Comparison of ENCODE assay signal across 12 cellular contexts in the genomic region with DNA sequence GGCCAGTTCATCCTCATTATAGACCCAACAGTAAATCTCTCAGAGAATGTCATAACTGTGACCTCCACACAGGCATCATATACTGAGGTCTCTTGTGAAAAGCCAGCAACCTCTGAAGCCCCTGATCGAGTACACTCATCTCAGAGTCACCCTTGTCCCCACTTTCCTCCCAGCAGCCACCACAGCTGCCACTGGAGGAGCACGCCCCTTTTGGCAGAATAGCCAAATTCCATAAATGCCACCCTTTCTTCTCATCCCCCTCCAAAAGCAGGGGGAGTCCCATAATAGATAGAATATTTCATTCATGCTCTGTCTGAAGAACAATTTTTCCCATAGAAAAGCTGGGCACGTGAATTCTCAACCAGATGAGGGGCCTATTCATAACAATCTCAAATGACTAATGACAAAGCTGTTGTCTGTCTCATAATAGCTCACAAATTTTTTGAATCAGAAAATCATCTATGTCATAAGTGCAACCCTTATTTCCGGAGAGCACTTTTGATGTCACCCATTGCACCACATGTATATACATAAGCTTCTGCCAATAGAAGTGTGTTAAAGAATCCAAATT. TPM values are rescaled to one million over a fixed set of nuclear protein-coding genes. Genes with fewer than 3 reads are reported as not detected.
A peak's percentile ranks its signal among the peaks of the same experiment; 100 is the strongest.
DNase-seq lines count a peak whose midpoint lies in the region; ATAC-seq and TF ChIP-seq lines count a peak whose summit lies in the region.
"Had no signal": no experiment of that assay in that cellular context is flagged by ENCODE, and none has a peak within 500 bp of the region (broad histone marks: within the 10 kb centered on the region; RNA-seq: fewer than 3 reads in every experiment).

No MANE protein-coding gene starts in this region.

- no peaks in the 10 kb centered on the region for H3K9me3 ChIP-seq in WERI-Rb-1 (ENCODE audit: severe bottlenecking)

- no peak for ATAC-seq in HG03139 (IDR thresholded peaks at IDR 0.05; ENCODE audit: unreplicated experiment)

- no peaks in the 10 kb centered on the region for H3K27me3 ChIP-seq in WERI-Rb-1 (ENCODE audit: insufficient read depth, low read depth, severe bottlenecking)

- no peak for TF ChIP-seq CTCF in WERI-Rb-1 (IDR thresholded peaks at IDR 0.05; ENCODE audit: low read depth, low read length)

- H3K27ac ChIP-seq in WERI-Rb-1: no peak overlapping the region
- H3K27ac ChIP-seq: C4-2B had no signal

- H3K36me3 ChIP-seq in WERI-Rb-1: no peaks in the 10 kb centered on the region

- DNase-seq in A172 (ENCODE audit: low spot score) (peak; percentile 19), HCEC 1CT (peak; percentile 37), astrocyte of the hippocampus (ENCODE audit: low read depth, low spot score) (peak; percentile 60), hypothalamus (lab: John Stamatoyannopoulos, UW) (peak in 34 of 51 donors; percentile 12 to 90 (median 52)), WERI-Rb-1 (no peak)
- DNase-seq in stimulated activated naive CD4-positive, alpha-beta T cell (lab: John Stamatoyannopoulos, UW): no peak
- DNase-seq in stimulated activated CD4-positive, alpha-beta T cell treated with anti-CD3 and anti-CD28 coated beads, Interleukin-4, amount 100 ng/mL, for 1 hour: no peak
- DNase-seq: activated CD8-positive, alpha-beta memory T cell treated with anti-CD3 and anti-CD28 coated beads, Interleukin-2, amount 50 U/mL, for 4 hours; MV-4-11; NCI-H82 had no signal

- no peak overlapping the region for H3K4me3 ChIP-seq in WERI-Rb-1 (ENCODE audit: low read depth, low read length)

RNA-seq across cellular contexts. Expression of a gene that starts 47.4 kb away (rescaled TPM):
- 20.0 and 24.3 TPM in 2 replicates for total RNA-seq in A172 (2014; rRNA removed; shearing (Covaris generic))

Comparison
In these comparisons a context has a peak if more than half of its experiments do, and no peak if none do; other contexts are left out.
1. DNase-seq: peak in A172 (single experiment), HCEC 1CT (single experiment), astrocyte of the hippocampus (single experiment) and hypothalamus (34 of 51); none in WERI-Rb-1 (single experiment), stimulated activated naive CD4-positive, alpha-beta T cell (0 of 6) and stimulated activated CD4-positive, alpha-beta T cell treated with anti-CD3 and anti-CD28 coated beads, Interleukin-4, amount 100 ng/mL, for 1 hour (single experiment).